ENCODE assay signal across 19 cellular contexts in genomic region chr11:70733327-70734325, GRCh38.
DNase-seq lines count a peak whose midpoint lies in the region; FAIRE-seq and TF ChIP-seq lines count a peak whose summit lies in the region.
"Had no signal": no experiment of that assay in that cellular context is flagged by ENCODE, and none has a peak within 500 bp of the region (broad histone marks: within the 10 kb centered on the region; RNA-seq: fewer than 3 reads in every experiment).

No MANE protein-coding gene starts in this region.

- H3K27me3 ChIP-seq in vagina (no peaks in the 10 kb centered on the region), stomach (no peaks in the 10 kb centered on the region), A673 (replicated peaks; ENCODE audit: insufficient read depth, low read depth, low read length, poor library complexity) (no peaks in the 10 kb centered on the region)
- H3K27me3 ChIP-seq: BE2C, SJSA1 had no signal

- H3K9me3 ChIP-seq in kidney (ENCODE audit: control insufficient read depth in 1 of 2, low read length in 2 of 2) = no peaks in the 10 kb centered on the region
- no peaks in the 10 kb centered on the region for H3K9me3 ChIP-seq in vagina
- H3K9me3 ChIP-seq in stomach = no peaks in the 10 kb centered on the region
- no peaks in the 10 kb centered on the region for H3K9me3 ChIP-seq in A673 (ENCODE audit: low read depth, low read length, poor library complexity, severe bottlenecking)
- H3K9me3 ChIP-seq: BE2C had no signal

- H3K4me3 ChIP-seq in kidney (ENCODE audit: low read length in 2 of 2) (no peak overlapping the region), vagina (no peak overlapping the region), stomach (no peak overlapping the region), A673 (ENCODE audit: low read depth, low read length, poor library complexity, severe bottlenecking) (no peak overlapping the region)
- H3K4me3 ChIP-seq: PC-9, SJSA1 had no signal

- POLR2A ChIA-PET in A673 (lab: Charles Lee; ENCODE audit: low non-redundant PET) = no interaction called here

- H3K36me3 ChIP-seq in kidney (ENCODE audit: control insufficient read depth in 1 of 2, insufficient read depth in 2 of 2, low read length in 2 of 2) = no peaks in the 10 kb centered on the region
- no peaks in the 10 kb centered on the region for H3K36me3 ChIP-seq in vagina
- no peaks in the 10 kb centered on the region for H3K36me3 ChIP-seq in stomach
- H3K36me3 ChIP-seq in A673 (ENCODE audit: insufficient read depth, low read length, poor library complexity, severe bottlenecking) = no peaks in the 10 kb centered on the region
- H3K36me3 ChIP-seq: BE2C, SJSA1 had no signal

- H3K27ac ChIP-seq in kidney (ENCODE audit: low read depth in 2 of 2, low read length in 2 of 2) = no peak overlapping the region
- no peak overlapping the region for H3K27ac ChIP-seq in vagina
- no peak overlapping the region for H3K27ac ChIP-seq in stomach
- H3K27ac ChIP-seq in A673 (ENCODE audit: low read depth, low read length, poor library complexity, severe bottlenecking) = no peak overlapping the region
- H3K27ac ChIP-seq: 22Rv1, PC-9, SJSA1 had no signal

- intact Hi-C loops in kidney (cut with DNase I) = no loop called here
- intact Hi-C loops in posterior vena cava (cut with DNase I) = no loop called here
- intact Hi-C loops in vagina (cut with DNase I) = no loop called here
- intact Hi-C loops in stomach (cut with DNase I; ENCODE audit: low total_unique reads) = no loop called here
- intact Hi-C loops in A673 (cut with micrococcal nuclease; ENCODE audit: unreplicated experiment) = no loop called here

- FAIRE-seq in kidney (lab: Jason Lieb, UNC) = no peak

- TF ChIP-seq EP300 in stomach (IDR thresholded peaks at IDR 0.05) = no peak

- TF ChIP-seq POLR2A in vagina (IDR thresholded peaks at IDR 0.05) (no peak), stomach (IDR thresholded peaks at IDR 0.05) (no peak)

- TF ChIP-seq CTCF in kidney (IDR thresholded peaks at IDR 0.05; ENCODE audit: borderline replicate concordance, extremely low read depth, insufficient read depth) (no peak), vagina (IDR thresholded peaks at IDR 0.05) (no peak), stomach (IDR thresholded peaks at IDR 0.05) (no peak), A673 (conservative IDR thresholded peaks at IDR 0.05; ENCODE audit: low read depth, low read length) (no peak)

- DNase-seq in NCI-H1417 (lab: John Stamatoyannopoulos, UW) (peak; percentile 20 to 37 (median 25)), NCI-H1417 treated with DMSO at 0.1 percent for 48 hours (lab: John Stamatoyannopoulos, UW) (no peak), NCI-H526 treated with DMSO at 0.1 percent for 48 hours (lab: John Stamatoyannopoulos, UW) (peak; percentile 21), kidney (peak; percentile 76), posterior vena cava (ENCODE audit: low spot score) (peak; percentile 52), vagina (ENCODE audit: extremely low spot score in 2 of 2) (no peak), stomach (no peak), A673 (ENCODE audit: low spot score) (no peak)
- DNase-seq: Calu3; CD4-positive, alpha-beta memory T cell; H9; NCI-H1105; NCI-H2029 treated with DMSO at 0.1 percent for 48 hours; NCI-H446; NCI-H748 treated with DMSO at 0.1 percent for 48 hours; PC-9 had no signal

- no peaks in the 10 kb centered on the region for H3K4me1 ChIP-seq in kidney (ENCODE audit: control insufficient read depth in 1 of 2, insufficient read depth in 1 of 2, low read depth in 1 of 2, low read length in 2 of 2)
- H3K4me1 ChIP-seq in vagina = no peaks in the 10 kb centered on the region
- H3K4me1 ChIP-seq in stomach = peaks cover 0 to 7% (median 2%) of the 10 kb centered on the region in 4 donors
- no peaks in the 10 kb centered on the region for H3K4me1 ChIP-seq in A673 (ENCODE audit: insufficient read depth, low read length, poor library complexity, severe bottlenecking)
- H3K4me1 ChIP-seq: SJSA1 had no signal

- CTCF ChIA-PET in A673 (lab: Charles Lee) = no interaction called here

- WGBS in stomach, 5 donors = 82 to 93% (median 90%) methylated on average over 21 of the region's 21 CpGs

- BruUV-seq in A673 (replicated peaks; lab: Mats Ljungman, UMichigan) = no TSS peak

- H3K9ac ChIP-seq in kidney (ENCODE audit: low read length in 2 of 2) = no peak overlapping the region

Comparison
In these comparisons a context has a peak if more than half of its experiments do, and no peak if none do; other contexts are left out.
1. DNase-seq: peak in NCI-H1417 (3 of 3), NCI-H526 treated with DMSO at 0.1 percent for 48 hours (single experiment), kidney (single experiment) and posterior vena cava (single experiment); none in NCI-H1417 treated with DMSO at 0.1 percent for 48 hours (single experiment), vagina (0 of 2), stomach (single experiment) and A673 (single experiment).